Comparison of ENCODE assay signal across 15 cellular contexts in the genomic region with DNA sequence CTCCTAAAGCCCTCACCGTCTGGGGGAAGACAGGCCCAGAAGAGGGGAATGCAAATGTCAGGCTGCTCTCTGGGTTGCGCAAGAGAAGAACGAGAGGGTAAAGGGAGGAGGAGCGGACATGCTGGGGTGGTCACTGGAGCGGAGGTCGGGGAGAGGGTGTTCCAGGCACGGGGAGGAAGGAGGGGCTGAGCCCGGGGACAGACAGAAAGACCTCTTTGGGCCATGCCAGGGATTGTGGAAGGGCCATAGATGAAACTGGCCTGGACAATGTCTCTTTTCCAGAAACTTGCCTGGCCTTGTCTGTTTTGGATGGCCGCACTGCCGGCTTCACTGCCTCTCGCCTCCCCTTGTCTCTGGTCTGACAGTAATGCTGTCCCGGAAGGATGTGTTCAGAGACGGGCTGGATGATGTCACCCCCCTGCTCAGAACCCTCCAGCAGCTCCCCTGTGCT.
A peak's percentile ranks its signal among the peaks of the same experiment; 100 is the strongest.
DNase-seq lines count a peak whose midpoint lies in the region; ATAC-seq and TF ChIP-seq lines count a peak whose summit lies in the region.
"Had no signal": no experiment of that assay in that cellular context is flagged by ENCODE, and none has a peak within 500 bp of the region (broad histone marks: within the 10 kb centered on the region; RNA-seq: fewer than 3 reads in every experiment).

No MANE protein-coding gene starts in this region.

- no peak overlapping the region for H3K4me3 Mint-ChIP-seq in T-cell
- H3K4me3 Mint-ChIP-seq: memory B cell; stimulated activated naive B cell treated with anti-CD40 and anti-IgM and Interleukin-4, amounts not matched to agents 10 μg/mL and 1 μg/mL and 100 μg/mL, for 72 hours; T-helper 1 cell treated with Interleukin-12 subunit alpha and Interleukin-12 subunit beta and Interleukin-4 antibody, amounts not matched to agents 30 μg/mL and 1 μg/mL, for 36 hours had no signal

- DNase-seq in epithelial cell of proximal tubule (ENCODE audit: low read depth) (peak; percentile 12), midbrain (lab: John Stamatoyannopoulos, UW) (peak; percentile 90), superior temporal gyrus (ENCODE audit: extremely low spot score) (peak; percentile 76), ureter (ENCODE audit: low spot score) (no peak), NCI-H345 treated with DMSO at 0.1 percent for 48 hours (lab: John Stamatoyannopoulos, UW; ENCODE audit: unreplicated experiment) (no peak), T-cell (no peak)
- DNase-seq: activated CD4-positive, CD25-positive, alpha-beta regulatory T cell; activated effector memory CD4-positive, alpha-beta T cell treated with anti-CD3 and anti-CD28 coated beads, Interleukin-2, amount 50 U/mL, for 16 hours; dermis blood vessel endothelial cell; NCI-H1417; spleen; stimulated activated naive B cell treated with anti-CD40 and anti-IgM and Interleukin-4, amounts not matched to agents 10 μg/mL and 1 μg/mL and 100 μg/mL, for 72 hours had no signal

- H3K27ac Mint-ChIP-seq in T-cell = no peak overlapping the region
- H3K27ac Mint-ChIP-seq: memory B cell; stimulated activated naive B cell treated with anti-CD40 and anti-IgM and Interleukin-4, amounts not matched to agents 10 μg/mL and 1 μg/mL and 100 μg/mL, for 72 hours; T-helper 1 cell treated with Interleukin-12 subunit alpha and Interleukin-12 subunit beta and Interleukin-4 antibody, amounts not matched to agents 30 μg/mL and 1 μg/mL, for 36 hours had no signal

- peak overlapping the region; percentile 23 for H3K4me3 ChIP-seq in epithelial cell of proximal tubule (ENCODE audit: low read depth, low read length)
- H3K4me3 ChIP-seq: spleen had no signal

- TF ChIP-seq RAD21 in Ishikawa (IDR thresholded peaks at IDR 0.05; ENCODE audit: low read depth) = no peak

- peaks cover 4 to 10% of the 10 kb centered on the region in 2 donors for H3K27me3 Mint-ChIP-seq in T-cell

- CTCF ChIA-PET in T-cell (lab: Charles Lee) = no interaction called here

- POLR2A ChIA-PET in T-cell (lab: Charles Lee) = no interaction called here

- no peak for ATAC-seq in T-cell (replicated peaks in 1 of 4)
- ATAC-seq: stimulated activated naive B cell treated with anti-CD40 and anti-IgM and Interleukin-4, amounts not matched to agents 10 μg/mL and 1 μg/mL and 100 μg/mL, for 72 hours had no signal

- peaks cover 0 to 5% (median 2%) of the 10 kb centered on the region in 3 donors for H3K9me3 Mint-ChIP-seq in T-cell

- no peak for TF ChIP-seq CTCF in epithelial cell of proximal tubule (conservative IDR thresholded peaks at IDR 0.05; ENCODE audit: low read depth, low read length)

- TF ChIP-seq EP300 in Ishikawa (IDR thresholded peaks at IDR 0.05; ENCODE audit: borderline replicate concordance) = no peak

- no peaks in the 10 kb centered on the region for H3K36me3 Mint-ChIP-seq in T-cell
- H3K36me3 Mint-ChIP-seq: stimulated activated naive B cell treated with anti-CD40 and anti-IgM and Interleukin-4, amounts not matched to agents 10 μg/mL and 1 μg/mL and 100 μg/mL, for 72 hours had no signal

- H3K4me1 Mint-ChIP-seq in T-cell = no peaks in the 10 kb centered on the region
- H3K4me1 Mint-ChIP-seq: memory B cell; stimulated activated naive B cell treated with anti-CD40 and anti-IgM and Interleukin-4, amounts not matched to agents 10 μg/mL and 1 μg/mL and 100 μg/mL, for 72 hours had no signal

TF ChIP-seq in Ishikawa, 13 proteins besides CTCF, POLR2A, EP300 and RAD21:
- no peak for TF ChIP-seq TAF1 (IDR thresholded peaks at IDR 0.05; ENCODE audit: low read depth)
- TF ChIP-seq CEBPB (IDR thresholded peaks at IDR 0.05) = peak; percentile 73
TF ChIP-seq in Ishikawa: peak in this region for 1.

Comparison
In these comparisons a context has a peak if more than half of its experiments do, and no peak if none do; other contexts are left out.
1. DNase-seq: peak in epithelial cell of proximal tubule (single experiment), midbrain (single experiment) and superior temporal gyrus (single experiment); none in ureter (single experiment), NCI-H345 treated with DMSO at 0.1 percent for 48 hours (single experiment) and T-cell (0 of 34).